8 cellular contexts compared by ENCODE assay signal in the genomic region with DNA sequence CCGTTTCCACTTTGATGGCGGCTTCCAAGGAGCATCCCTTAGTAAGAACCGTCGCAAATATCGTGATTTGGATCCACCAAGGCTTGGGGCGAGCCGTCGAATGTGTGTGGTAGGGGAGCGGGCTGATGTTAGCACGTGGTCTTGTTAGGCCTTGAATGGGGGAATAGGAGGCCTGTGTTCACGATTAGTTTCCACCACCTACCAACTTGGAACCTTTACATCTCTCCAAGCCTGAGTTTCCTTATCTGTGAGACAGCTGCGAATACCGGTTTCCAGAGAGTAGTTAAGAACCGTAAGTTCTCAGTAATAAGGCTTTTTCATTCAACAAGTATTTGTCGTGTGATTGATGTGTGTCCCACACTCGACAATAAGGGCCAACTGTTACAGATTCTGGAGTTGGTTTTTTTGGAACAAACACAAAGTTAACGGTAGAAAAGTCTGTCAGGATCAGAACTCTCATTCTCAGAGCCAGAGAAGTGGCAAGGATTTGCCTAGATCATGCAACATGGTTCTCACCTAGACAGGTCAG. TPM values are rescaled to one million over a fixed set of nuclear protein-coding genes. Genes with fewer than 3 reads are reported as not detected.
A peak's percentile ranks its signal among the peaks of the same experiment; 100 is the strongest.
DNase-seq lines count a peak whose midpoint lies in the region; ATAC-seq, FAIRE-seq and TF ChIP-seq lines count a peak whose summit lies in the region.

No MANE protein-coding gene starts in this region.

- H3K27me3 Mint-ChIP-seq in mesothelial cell of epicardium (ENCODE audit: low read depth) = no peaks in the 10 kb centered on the region

- no peaks in the 10 kb centered on the region for H3K27me3 ChIP-seq in bronchial epithelial cell (ENCODE audit: control insufficient read depth, insufficient read depth, low read length)

- DNase-seq in CMK (ENCODE audit: low read depth) = peak; percentile 22
- no peak for DNase-seq in Jurkat, Clone E6-1 (ENCODE audit: low read depth, low spot score)
- DNase-seq in bronchial epithelial cell (ENCODE audit: low read depth) = peak; percentile 17
- no peak for DNase-seq in mesothelial cell of epicardium (ENCODE audit: low spot score in 2 of 2, unreplicated experiment in 2 of 2)
- no peak for DNase-seq in NCI-H69 (lab: John Stamatoyannopoulos, UW)
- no peak for DNase-seq in posterior vena cava (ENCODE audit: low spot score)
- DNase-seq in glomerular visceral epithelial cell (ENCODE audit: extremely low spot score) = no peak

- ATAC-seq in HG03378 (IDR thresholded peaks at IDR 0.05; ENCODE audit: unreplicated experiment) = no peak

- peak overlapping the region; percentile 89 for H3K27ac Mint-ChIP-seq in mesothelial cell of epicardium

- intact Hi-C loops in posterior vena cava (cut with DNase I) = no loop called here

- peak overlapping the region; percentile 76 for H3K4me3 ChIP-seq in Jurkat, Clone E6-1 (ENCODE audit: low read length)
- peak overlapping the region; percentile 79 for H3K4me3 ChIP-seq in bronchial epithelial cell (ENCODE audit: low read depth, low read length)

- peaks cover 7% of the 10 kb centered on the region for H3K36me3 Mint-ChIP-seq in mesothelial cell of epicardium

- H3K4me1 Mint-ChIP-seq in mesothelial cell of epicardium = peaks cover 22% of the 10 kb centered on the region

- peak overlapping the region; percentile 96 for H3K4me3 Mint-ChIP-seq in mesothelial cell of epicardium

- no peak for FAIRE-seq in bronchial epithelial cell (lab: Jason Lieb, UNC)

- H3K9me3 Mint-ChIP-seq in mesothelial cell of epicardium = no peaks in the 10 kb centered on the region

- TF ChIP-seq CTCF in bronchial epithelial cell (IDR thresholded peaks at IDR 0.05; ENCODE audit: insufficient read depth, low read length, severe bottlenecking) (no peak), mesothelial cell of epicardium (IDR thresholded peaks at IDR 0.05; ENCODE audit: unreplicated experiment) (no peak)

- H3K36me3 ChIP-seq in bronchial epithelial cell (ENCODE audit: control insufficient read depth, insufficient read depth, low read length) = peaks cover 7% of the 10 kb centered on the region

RNA-seq across cellular contexts. Expression of a gene that starts 0.7 kb away (rescaled TPM):
- 260 TPM for polyA plus RNA-seq in Jurkat, Clone E6-1 (2012; ENCODE audit: insufficient read depth, insufficient read length)
- 23.2 and 28.5 TPM in 2 replicates for total RNA-seq in bronchial epithelial cell
- total RNA-seq in mesothelial cell of epicardium = 50.8 to 55.3 TPM (median 54.4 TPM) in 3 replicates
- total RNA-seq in posterior vena cava = 10 to 100 TPM; 43.0 to 48.4 TPM

RNA-seq across cellular contexts. Expression of a gene that starts 8.5 kb away (rescaled TPM):
- polyA plus RNA-seq in Jurkat, Clone E6-1 (2012; ENCODE audit: insufficient read depth, insufficient read length) = not detected
- not detected in 2 replicates for total RNA-seq in bronchial epithelial cell
- total RNA-seq in mesothelial cell of epicardium = not detected in 3 replicates
- not detected for total RNA-seq in posterior vena cava

RNA-seq across cellular contexts. Expression of a gene that starts 22.0 kb away (rescaled TPM):
- polyA plus RNA-seq in Jurkat, Clone E6-1 (2012; ENCODE audit: insufficient read depth, insufficient read length) = 14.7 TPM
- 7.6 and 11.8 TPM in 2 replicates for total RNA-seq in bronchial epithelial cell
- total RNA-seq in mesothelial cell of epicardium = 19.5 to 23.5 TPM (median 19.8 TPM) in 3 replicates
- total RNA-seq in posterior vena cava = 1 to 10 TPM; 7.1 to 9.2 TPM

RNA-seq across cellular contexts. Expression of a gene that starts 32.2 kb away (rescaled TPM):
- polyA plus RNA-seq in Jurkat, Clone E6-1 (2012; ENCODE audit: insufficient read depth, insufficient read length) = 29.6 TPM
- total RNA-seq in bronchial epithelial cell = 8.7 and 9.2 TPM in 2 replicates
- total RNA-seq in mesothelial cell of epicardium = 31.1 to 33.4 TPM (median 32.3 TPM) in 3 replicates
- 10 to 100 TPM; 17.7 to 19.4 TPM for total RNA-seq in posterior vena cava

RNA-seq across cellular contexts. Expression of a gene that starts 38.0 kb away (rescaled TPM):
- not detected for polyA plus RNA-seq in Jurkat, Clone E6-1 (2012; ENCODE audit: insufficient read depth, insufficient read length)
- total RNA-seq in bronchial epithelial cell = 13.2 and 14.7 TPM in 2 replicates
- total RNA-seq in mesothelial cell of epicardium = 11.9 to 12.9 TPM (median 12.7 TPM) in 3 replicates
- not detected for total RNA-seq in posterior vena cava

Comparison
In these comparisons a context has a peak if more than half of its experiments do, and no peak if none do; other contexts are left out.
1. DNase-seq: peak in CMK (single experiment) and bronchial epithelial cell (single experiment); none in Jurkat, Clone E6-1 (single experiment), mesothelial cell of epicardium (0 of 2), NCI-H69 (single experiment), posterior vena cava (single experiment) and glomerular visceral epithelial cell (single experiment).